ENCODE assay signal across 8 cellular contexts in the genomic region with DNA sequence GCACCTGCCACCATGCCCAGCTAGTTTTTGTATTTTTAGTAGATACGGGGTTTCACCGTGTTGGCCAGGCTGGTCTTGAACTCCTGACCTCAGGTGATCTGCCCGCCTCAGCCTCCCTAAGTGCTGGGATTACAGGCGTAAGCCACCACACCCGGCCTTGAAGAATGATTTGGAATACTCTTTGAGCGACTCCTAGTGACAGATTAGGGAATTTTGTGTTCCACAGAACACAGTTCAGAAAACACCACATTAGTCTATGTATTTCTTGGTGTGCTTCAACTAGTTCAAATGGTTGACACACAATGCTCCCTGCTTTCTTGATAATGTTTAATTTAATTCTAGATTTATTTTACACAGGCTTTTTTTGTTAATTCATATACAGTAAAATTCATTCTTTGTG.
DNase-seq lines count a peak whose midpoint lies in the region; ATAC-seq, FAIRE-seq and TF ChIP-seq lines count a peak whose summit lies in the region.
"Not testable (repeated sequence)": the region's sequence is repeated elsewhere in the genome, so short reads cannot be mapped to it uniquely, and the experiment has no call there.

No MANE protein-coding gene starts in this region.

- POLR2A ChIA-PET in HEK293 (lab: Yijun Ruan, JAX); PC-3 (lab: Charles Lee; ENCODE audit: unreplicated experiment); K562 (lab: Yijun Ruan, JAX): not testable (repeated sequence)

- in situ Hi-C loops in K562 (cut with MboI), result not testable (repeated sequence)

- H3K27ac ChIP-seq in HEK293 (ENCODE audit: extremely low read depth, low read depth, low read length); PC-3 (ENCODE audit: low read length); K562 (ENCODE audit: extremely low read depth, low read depth, low read length); foreskin keratinocyte: not testable (repeated sequence)

- TF ChIP-seq POLR2A in K562 (conservative IDR thresholded peaks at IDR 0.05), result not testable (repeated sequence)

- H3K9me2 ChIP-seq in PC-3 (replicated peaks; ENCODE audit: low read length), result not testable (repeated sequence)

- not testable (repeated sequence) for H3K4me3 ChIP-seq in BE2C (ENCODE audit: low read depth, low read length); GM12865 (ENCODE audit: low read depth, low read length); HEK293 (ENCODE audit: low read depth, low read length); Jurkat, Clone E6-1 (ENCODE audit: low read length); PC-3 (ENCODE audit: low read length); K562

- not testable (repeated sequence) for H3K27me3 ChIP-seq in BE2C; PC-3 (ENCODE audit: low read length); K562 (ENCODE audit: control insufficient read depth in 2 of 2, insufficient read depth in 2 of 2, low read length in 2 of 2); foreskin keratinocyte

- not testable (repeated sequence) for ATAC-seq in PC-3, foreskin keratinocyte
- peak; percentile 75; the same call in 2 of the 3 replicates for ATAC-seq in K562

- not testable (repeated sequence) for H3K36me3 ChIP-seq in BE2C; HEK293 (ENCODE audit: control insufficient read depth in 2 of 2, insufficient read depth in 1 of 2, low read length in 2 of 2); PC-3 (ENCODE audit: low read depth, low read length); K562 (ENCODE audit: control insufficient read depth, insufficient read depth, low read length)

- not testable (repeated sequence) for BruUV-seq in PC-3 (replicated peaks; lab: Mats Ljungman, UMichigan); K562 (replicated peaks; lab: Mats Ljungman, UMichigan)

- TF ChIP-seq CTCF in BE2C (IDR thresholded peaks at IDR 0.05; ENCODE audit: low read depth, low read length) (peak; percentile 29), GM12865 (IDR thresholded peaks at IDR 0.05; ENCODE audit: insufficient read depth, low read depth, low read length, missing control alignments) (peak; percentile 13), PC-3 (conservative IDR thresholded peaks at IDR 0.05; ENCODE audit: low read depth, low read length) (peak; percentile 51), K562 (IDR thresholded peaks at IDR 0.05 in 2 of 3, conservative IDR thresholded peaks at IDR 0.05 in 1 of 3; ENCODE audit: insufficient read depth in 2 of 3, low read depth in 1 of 3, low read length in 3 of 3) (peak; percentile 21 to 48 (median 40); a peak in 2 of 6 replicates), foreskin keratinocyte (conservative IDR thresholded peaks at IDR 0.05) (peak; percentile 19)
- not testable (repeated sequence) for TF ChIP-seq CTCF in HEK293 (tag by site-specific recombination; IDR thresholded peaks at IDR 0.05)

- not testable (repeated sequence) for H3F3A ChIP-seq in PC-3 (ENCODE audit: low read length, unreplicated experiment)

- TF ChIP-seq EP300 in K562 (IDR thresholded peaks at IDR 0.05; ENCODE audit: low read length), result not testable (repeated sequence)

- H3K4me1 ChIP-seq in BE2C; HEK293 (ENCODE audit: control insufficient read depth, insufficient read depth, low read length); PC-3 (ENCODE audit: insufficient read depth, low read length); K562 (replicated peaks in 1 of 2; ENCODE audit: control insufficient read depth in 2 of 2, insufficient read depth in 2 of 2, low read length in 2 of 2); foreskin keratinocyte: not testable (repeated sequence)

- TF ChIP-seq RAD21 in K562 (CRISPR knock-in tag; conservative IDR thresholded peaks at IDR 0.05 in 1 of 2, IDR thresholded peaks at IDR 0.05 in 1 of 2), result peak in 1 of 2 experiments; percentile 49; a peak in 2 of 4 replicates

- H3K9me3 ChIP-seq in BE2C; HEK293 (ENCODE audit: control insufficient read depth, insufficient read depth, low read depth, low read length); PC-3 (ENCODE audit: low read length); K562 (replicated peaks; ENCODE audit: control insufficient read depth, insufficient read depth, low read depth, low read length): not testable (repeated sequence)

- H3K9me1 ChIP-seq in K562 (ENCODE audit: control insufficient read depth, insufficient read depth, low read length), result not testable (repeated sequence)

- H2AFZ ChIP-seq in PC-3 (ENCODE audit: low read length); K562 (ENCODE audit: low read depth, low read length): not testable (repeated sequence)

- not testable (repeated sequence) for H3K9ac ChIP-seq in PC-3 (ENCODE audit: low read length); K562 (ENCODE audit: insufficient read depth in 1 of 2, low read depth in 2 of 2, low read length in 2 of 2)

- H3K79me2 ChIP-seq in PC-3 (ENCODE audit: low read length); K562 (ENCODE audit: control insufficient read depth, insufficient read depth, low read length): not testable (repeated sequence)

- peak; percentile 52 for FAIRE-seq in K562 (lab: Jason Lieb, UNC)

- CTCF ChIA-PET in HEK293 (lab: Yijun Ruan, JAX), result interaction anchor here (0.6 to 0.9 kb wide), 3 partner anchors 25 to 494 kb away, joined by 3 to 4 read pairs (median 3); no protein-coding TSS in a partner anchor
- CTCF ChIA-PET in PC-3 (lab: Charles Lee); K562 (lab: Yijun Ruan, JAX; ENCODE audit: low intra/inter-chr PET ratio): not testable (repeated sequence)

- 2% methylated on average over 6 of the region's 6 CpGs for WGBS in K562 (ENCODE audit: insufficient coverage, low coverage, missing lambda C conversion rate)

- intact Hi-C loops in PC-3 (cut with micrococcal nuclease); K562 (cut with micrococcal nuclease): not testable (repeated sequence)

- H4K20me1 ChIP-seq in PC-3 (ENCODE audit: low read length); K562 (replicated peaks; ENCODE audit: control insufficient read depth, insufficient read depth, low read length): not testable (repeated sequence)

- not testable (repeated sequence) for DNase-seq in BE2C, foreskin keratinocyte
- DNase-seq in GM12865 (ENCODE audit: low read depth) (peak; percentile 5), M059J (ENCODE audit: low read depth) (peak; percentile 9), PC-3 (peak; percentile 43), K562 (ENCODE audit: extremely low read depth in 1 of 4, low spot score in 3 of 4) (peak in 1 of 4 experiments; percentile 25)
- DNase-seq in Jurkat, Clone E6-1 (ENCODE audit: low read depth, low spot score), result peak; percentile 4

- H3K4me2 ChIP-seq in PC-3 (ENCODE audit: low read length); K562 (ENCODE audit: insufficient read depth, low read length): not testable (repeated sequence)

TF ChIP-seq in HEK293, 187 proteins besides CTCF, POLR2A, EP300 and RAD21:
- TF ChIP-seq ZNF654 (tag by site-specific recombination; IDR thresholded peaks at IDR 0.05; ENCODE audit: low read depth), result peak; percentile 31
